Comparison of ENCODE assay signal across 8 cellular contexts in the genomic region with DNA sequence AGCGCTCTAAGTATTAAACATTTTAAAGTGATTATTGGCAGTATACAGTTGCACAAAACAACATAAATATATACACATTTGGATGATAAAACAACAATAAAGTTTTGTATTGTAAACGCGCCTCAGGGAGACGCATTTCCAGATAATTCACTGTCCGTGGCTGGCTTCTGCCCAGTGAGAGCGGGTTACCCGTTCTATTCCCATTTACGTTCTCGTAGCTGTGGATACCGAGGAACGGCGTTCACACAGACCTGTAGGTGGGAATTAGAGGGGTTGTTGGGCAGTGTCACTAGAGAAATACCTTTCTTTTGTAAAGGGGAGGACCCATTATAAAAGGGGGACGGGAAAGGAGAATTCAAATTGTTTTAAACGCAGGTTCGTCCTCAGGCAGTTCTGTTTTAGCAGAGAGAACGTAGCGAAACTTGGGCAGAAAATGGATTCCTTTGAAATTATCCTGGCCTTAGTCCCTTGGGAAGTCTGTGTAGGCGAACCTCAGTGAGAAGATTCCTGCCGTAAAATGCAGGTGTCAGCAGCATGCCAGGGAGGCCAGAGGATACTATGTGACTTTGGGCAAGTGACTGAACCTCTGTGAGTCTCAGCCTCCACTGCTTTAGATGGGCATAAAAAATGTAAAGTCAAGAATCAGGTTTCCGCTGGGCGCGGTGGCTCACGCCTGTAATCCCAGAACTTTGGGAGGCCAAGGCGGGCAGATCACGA. TPM values are rescaled to one million over a fixed set of nuclear protein-coding genes. Genes with fewer than 3 reads are reported as not detected.
DNase-seq lines count a peak whose midpoint lies in the region; ATAC-seq, FAIRE-seq and TF ChIP-seq lines count a peak whose summit lies in the region.

No MANE protein-coding gene starts in this region.

- H3K79me2 ChIP-seq in parathyroid adenoma = peaks cover 27% of the 10 kb centered on the region

- H3K27ac ChIP-seq in Peyer's patch = peak overlapping the region; percentile 91 to 96 (median 94)
- peak overlapping the region; percentile 91 to 98 (median 96) for H3K27ac ChIP-seq in esophagus muscularis mucosa (replicated peaks in 1 of 4)
- peak overlapping the region; percentile 82 for H3K27ac ChIP-seq in parathyroid adenoma

- H3K27me3 ChIP-seq in Peyer's patch (no peaks in the 10 kb centered on the region), esophagus muscularis mucosa (no peaks in the 10 kb centered on the region), parathyroid adenoma (ENCODE audit: control insufficient read depth, insufficient read depth, low read length) (no peaks in the 10 kb centered on the region)

- no peaks in the 10 kb centered on the region for H3K9me3 ChIP-seq in ES-I3 (ENCODE audit: control insufficient read depth, insufficient read depth, low read length)
- H3K9me3 ChIP-seq in Peyer's patch = no peaks in the 10 kb centered on the region
- H3K9me3 ChIP-seq in esophagus muscularis mucosa = no peaks in the 10 kb centered on the region
- no peaks in the 10 kb centered on the region for H3K9me3 ChIP-seq in parathyroid adenoma (ENCODE audit: control insufficient read depth, low read length)

- no peak for DNase-seq in Peyer's patch
- DNase-seq in esophagus muscularis mucosa (ENCODE audit: extremely low spot score) = no peak
- DNase-seq in SKM-1 treated with dmso at 0.1 percent for 144 hours (lab: John Stamatoyannopoulos, UW; ENCODE audit: unreplicated experiment) = no peak
- no peak for DNase-seq in RCC 7860 (ENCODE audit: low spot score)

- TF ChIP-seq POLR2A in Peyer's patch (IDR thresholded peaks at IDR 0.05) (no peak), esophagus muscularis mucosa (IDR thresholded peaks at IDR 0.05; ENCODE audit: low read depth) (no peak)

- peak overlapping the region; percentile 100 for H3K4me2 ChIP-seq in parathyroid adenoma (ENCODE audit: low read length)

- no peak for FAIRE-seq in RCC 7860 (lab: Jason Lieb, UNC)

- H3K9ac ChIP-seq in ES-I3 (ENCODE audit: low read depth, low read length) (peak overlapping the region; percentile 90), parathyroid adenoma (peak overlapping the region; percentile 85)

- H2AFZ ChIP-seq in parathyroid adenoma = peak overlapping the region; percentile 86

- TF ChIP-seq CTCF in Peyer's patch (IDR thresholded peaks at IDR 0.05) = no peak
- no peak for TF ChIP-seq CTCF in esophagus muscularis mucosa (IDR thresholded peaks at IDR 0.05)
- TF ChIP-seq CTCF in parathyroid adenoma (IDR thresholded peaks at IDR 0.05) = no peak

- no peak for TF ChIP-seq EP300 in esophagus muscularis mucosa (IDR thresholded peaks at IDR 0.05)

- H3K4me1 ChIP-seq in ES-I3 (ENCODE audit: insufficient read depth, low read length) = peaks cover 6% of the 10 kb centered on the region
- H3K4me1 ChIP-seq in Peyer's patch = peaks cover 0 to 19% (median 4%) of the 10 kb centered on the region in 4 donors
- peaks cover 22 to 44% (median 33%) of the 10 kb centered on the region in 4 donors for H3K4me1 ChIP-seq in esophagus muscularis mucosa
- peaks cover 4% of the 10 kb centered on the region for H3K4me1 ChIP-seq in parathyroid adenoma

- ATAC-seq in GM19035 (IDR thresholded peaks at IDR 0.05; ENCODE audit: unreplicated experiment) (no peak), GM19023 (IDR thresholded peaks at IDR 0.05; ENCODE audit: unreplicated experiment) (no peak)

- intact Hi-C loops in esophagus muscularis mucosa (cut with DNase I) = no loop called here

- 28% methylated on average over 25 of the region's 25 CpGs for WGBS in esophagus muscularis mucosa

- H3K36me3 ChIP-seq in ES-I3 (ENCODE audit: insufficient read depth, low read length) (0 out of 2 replicates have a peak, but pooled peaks cover 4% of the 10 kb centered on the region), Peyer's patch (peaks cover 0 to 11% (median 0%) of the 10 kb centered on the region in 3 donors), esophagus muscularis mucosa (peaks cover 0 to 14% (median 13%) of the 10 kb centered on the region in 4 donors), parathyroid adenoma (ENCODE audit: control insufficient read depth, insufficient read depth, low read length) (no peaks in the 10 kb centered on the region)

- H3K4me3 ChIP-seq in Peyer's patch (peak overlapping the region; percentile 74 to 94 (median 89)), esophagus muscularis mucosa (peak overlapping the region; percentile 87 to 96 (median 88)), parathyroid adenoma (ENCODE audit: low read depth, low read length) (peak overlapping the region; percentile 96)

RNA-seq across cellular contexts. Expression of gene MTG2, which starts 0.8 kb away (rescaled TPM):
- total RNA-seq in Peyer's patch (10 to 100 TPM; 23.1 to 62.2 (median 31.6) TPM), esophagus muscularis mucosa (10 to 100 TPM; 21.6 to 26.5 (median 26.0) TPM)

RNA-seq across cellular contexts. Expression of gene HRH3, which starts 36.5 kb away (rescaled TPM):
- total RNA-seq in Peyer's patch = under 1 TPM in 1 of 4 donors, not detected in 3; 0.27 TPM
- total RNA-seq in esophagus muscularis mucosa = not detected

RNA-seq across cellular contexts. Expression of gene SS18L1, which starts 40.0 kb away (rescaled TPM):
- total RNA-seq in Peyer's patch (10 to 100 TPM; 14.9 to 27.2 (median 24.5) TPM), esophagus muscularis mucosa (10 to 100 TPM in 2 of 4 donors, 1 to 10 TPM in 2; 9.1 to 13.3 (median 10.8) TPM)

RNA-seq across cellular contexts. Expression of gene PSMA7, which starts 40.4 kb away (rescaled TPM):
- total RNA-seq in Peyer's patch (100 to 1,000 TPM; 181 to 264 (median 228) TPM), esophagus muscularis mucosa (100 to 1,000 TPM; 261 to 349 (median 304) TPM)

RNA-seq across cellular contexts. Expression of gene OSBPL2, which starts 54.7 kb away (rescaled TPM):
- total RNA-seq in Peyer's patch (10 to 100 TPM; 52.8 to 86.7 (median 64.2) TPM), esophagus muscularis mucosa (10 to 100 TPM; 34.5 to 52.7 (median 44.2) TPM)
